In genomic region chr22:39545310-39546063, GRCh38 we compare ENCODE assay signal across 9 cellular contexts. TPM values are rescaled to one million over a fixed set of nuclear protein-coding genes. Genes with fewer than 3 reads are reported as not detected.
DNase-seq lines count a peak whose midpoint lies in the region; ATAC-seq and TF ChIP-seq lines count a peak whose summit lies in the region.
"Had no signal": no experiment of that assay in that cellular context is flagged by ENCODE, and none has a peak within 500 bp of the region (broad histone marks: within the 10 kb centered on the region; RNA-seq: fewer than 3 reads in every experiment).

No MANE protein-coding gene starts in this region.

- DNase-seq in activated T-helper 1 cell treated with Interleukin-2 at 50 U/mL for 16 hours (ENCODE audit: low read depth) (peak; percentile 51), left lung (no peak), thyroid gland (peak; percentile 64 to 70), middle frontal gyrus (ENCODE audit: extremely low spot score, low spot score) (no peak)
- DNase-seq in activated T-helper 1 cell treated with anti-CD3 and anti-CD28 coated beads, Interleukin-12 subunit alpha, Interleukin-12 subunit beta, Interleukin-2, Interleukin-4 antibody, amounts not matched to agents 30 ng/mL and 10 ng/mL and 1 ng/mL, durations not matched to agents 14 hours and 24 hours and 36 hours (ENCODE audit: low spot score) = no peak
- DNase-seq in activated T-helper 2 cell treated with anti-CD3 and anti-CD28 coated beads, Interferon-gamma antibody, Interleukin-2, Interleukin-4, amounts not matched to agents 10 μg/mL and 5 μg/mL and 100 μg/mL, durations not matched to agents 14 hours and 24 hours and 36 hours (ENCODE audit: low spot score) = peak; percentile 56

- H3K4me1 ChIP-seq in left lung (no peaks in the 10 kb centered on the region), thyroid gland (peaks cover 16 to 24% of the 10 kb centered on the region in 2 donors)

- H3K27me3 ChIP-seq in left lung (peaks cover 0 to 80% of the 10 kb centered on the region in 2 donors), thyroid gland (no peaks in the 10 kb centered on the region)

- no peak for TF ChIP-seq POLR2A in thyroid gland (IDR thresholded peaks at IDR 0.05)

- ATAC-seq in left lung (peak; percentile 81), GM19023 (IDR thresholded peaks at IDR 0.05; ENCODE audit: unreplicated experiment) (no peak), HG02970 (IDR thresholded peaks at IDR 0.05; ENCODE audit: low FRiP score, unreplicated experiment) (no peak)

- H3K27me3 Mint-ChIP-seq in activated T-helper 1 cell treated with anti-CD3 and anti-CD28 coated beads, Interleukin-12 subunit alpha, Interleukin-12 subunit beta, Interleukin-2, Interleukin-4 antibody, amounts not matched to agents 30 ng/mL and 10 ng/mL and 1 ng/mL, durations not matched to agents 14 hours and 24 hours and 36 hours (ENCODE audit: insufficient read depth) = peaks cover 29% of the 10 kb centered on the region
- peaks cover 30% of the 10 kb centered on the region for H3K27me3 Mint-ChIP-seq in activated T-helper 2 cell treated with anti-CD3 and anti-CD28 coated beads, Interferon-gamma antibody, Interleukin-2, Interleukin-4, amounts not matched to agents 10 μg/mL and 5 μg/mL and 100 μg/mL, durations not matched to agents 14 hours and 24 hours and 36 hours (ENCODE audit: low read depth)

- no peak overlapping the region for H3K4me3 ChIP-seq in left lung
- H3K4me3 ChIP-seq in thyroid gland (replicated peaks in 1 of 3) = no peak overlapping the region
- H3K4me3 ChIP-seq: esophagus muscularis mucosa had no signal

- H3K9me3 ChIP-seq in left lung = no peaks in the 10 kb centered on the region
- no peaks in the 10 kb centered on the region for H3K9me3 ChIP-seq in thyroid gland
- H3K9me3 ChIP-seq: esophagus muscularis mucosa had no signal

- TF ChIP-seq CTCF in left lung (IDR thresholded peaks at IDR 0.05) (no peak), thyroid gland (IDR thresholded peaks at IDR 0.05) (no peak)

- intact Hi-C loops in activated T-helper 1 cell treated with anti-CD3 and anti-CD28 coated beads, Interleukin-12 subunit alpha, Interleukin-12 subunit beta, Interleukin-2, Interleukin-4 antibody, amounts not matched to agents 30 ng/mL and 10 ng/mL and 1 ng/mL, durations not matched to agents 14 hours and 24 hours and 36 hours (cut with micrococcal nuclease) = no loop called here
- intact Hi-C loops in activated T-helper 2 cell treated with anti-CD3 and anti-CD28 coated beads, Interferon-gamma antibody, Interleukin-2, Interleukin-4, amounts not matched to agents 10 μg/mL and 5 μg/mL and 100 μg/mL, durations not matched to agents 14 hours and 24 hours and 36 hours (cut with micrococcal nuclease) = no loop called here
- intact Hi-C loops in left lung (cut with DNase I) (loop anchor here in 1 of 2 donors (10.0 kb wide), 1 partner anchor 809 kb away; no protein-coding TSS in a partner anchor), thyroid gland (cut with DNase I) (no loop called here)

- WGBS in thyroid gland, 2 donors = 23 to 29% methylated on average over 30 to 31 of the region's 31 CpGs

- H3K9me3 Mint-ChIP-seq in activated T-helper 1 cell treated with anti-CD3 and anti-CD28 coated beads, Interleukin-12 subunit alpha, Interleukin-12 subunit beta, Interleukin-2, Interleukin-4 antibody, amounts not matched to agents 30 ng/mL and 10 ng/mL and 1 ng/mL, durations not matched to agents 14 hours and 24 hours and 36 hours = no peaks in the 10 kb centered on the region
- H3K9me3 Mint-ChIP-seq in activated T-helper 2 cell treated with anti-CD3 and anti-CD28 coated beads, Interferon-gamma antibody, Interleukin-2, Interleukin-4, amounts not matched to agents 10 μg/mL and 5 μg/mL and 100 μg/mL, durations not matched to agents 14 hours and 24 hours and 36 hours = no peaks in the 10 kb centered on the region

- H3K4me3 Mint-ChIP-seq in activated T-helper 1 cell treated with anti-CD3 and anti-CD28 coated beads, Interleukin-12 subunit alpha, Interleukin-12 subunit beta, Interleukin-2, Interleukin-4 antibody, amounts not matched to agents 30 ng/mL and 10 ng/mL and 1 ng/mL, durations not matched to agents 14 hours and 24 hours and 36 hours = no peak overlapping the region
- no peak overlapping the region for H3K4me3 Mint-ChIP-seq in activated T-helper 2 cell treated with anti-CD3 and anti-CD28 coated beads, Interferon-gamma antibody, Interleukin-2, Interleukin-4, amounts not matched to agents 10 μg/mL and 5 μg/mL and 100 μg/mL, durations not matched to agents 14 hours and 24 hours and 36 hours (ENCODE audit: low read depth)

- peaks cover 14% of the 10 kb centered on the region for H3K4me1 Mint-ChIP-seq in activated T-helper 1 cell treated with anti-CD3 and anti-CD28 coated beads, Interleukin-12 subunit alpha, Interleukin-12 subunit beta, Interleukin-2, Interleukin-4 antibody, amounts not matched to agents 30 ng/mL and 10 ng/mL and 1 ng/mL, durations not matched to agents 14 hours and 24 hours and 36 hours (ENCODE audit: low read depth)
- H3K4me1 Mint-ChIP-seq in activated T-helper 2 cell treated with anti-CD3 and anti-CD28 coated beads, Interferon-gamma antibody, Interleukin-2, Interleukin-4, amounts not matched to agents 10 μg/mL and 5 μg/mL and 100 μg/mL, durations not matched to agents 14 hours and 24 hours and 36 hours (ENCODE audit: low read depth) = peaks cover 6% of the 10 kb centered on the region

- no peak overlapping the region for H3K27ac ChIP-seq in left lung
- no peak overlapping the region for H3K27ac ChIP-seq in thyroid gland
- H3K27ac ChIP-seq: esophagus muscularis mucosa had no signal

- H3K36me3 ChIP-seq in left lung = no peaks in the 10 kb centered on the region
- no peaks in the 10 kb centered on the region for H3K36me3 ChIP-seq in thyroid gland
- H3K36me3 ChIP-seq: esophagus muscularis mucosa had no signal

- H3K36me3 Mint-ChIP-seq in activated T-helper 1 cell treated with anti-CD3 and anti-CD28 coated beads, Interleukin-12 subunit alpha, Interleukin-12 subunit beta, Interleukin-2, Interleukin-4 antibody, amounts not matched to agents 30 ng/mL and 10 ng/mL and 1 ng/mL, durations not matched to agents 14 hours and 24 hours and 36 hours (ENCODE audit: low read depth) = no peaks in the 10 kb centered on the region
- no peaks in the 10 kb centered on the region for H3K36me3 Mint-ChIP-seq in activated T-helper 2 cell treated with anti-CD3 and anti-CD28 coated beads, Interferon-gamma antibody, Interleukin-2, Interleukin-4, amounts not matched to agents 10 μg/mL and 5 μg/mL and 100 μg/mL, durations not matched to agents 14 hours and 24 hours and 36 hours (ENCODE audit: low read depth)

- no peak overlapping the region for H3K27ac Mint-ChIP-seq in activated T-helper 1 cell treated with anti-CD3 and anti-CD28 coated beads, Interleukin-12 subunit alpha, Interleukin-12 subunit beta, Interleukin-2, Interleukin-4 antibody, amounts not matched to agents 30 ng/mL and 10 ng/mL and 1 ng/mL, durations not matched to agents 14 hours and 24 hours and 36 hours
- H3K27ac Mint-ChIP-seq in activated T-helper 2 cell treated with anti-CD3 and anti-CD28 coated beads, Interferon-gamma antibody, Interleukin-2, Interleukin-4, amounts not matched to agents 10 μg/mL and 5 μg/mL and 100 μg/mL, durations not matched to agents 14 hours and 24 hours and 36 hours = no peak overlapping the region

RNA-seq across cellular contexts. Expression of gene RPS19BP1, which starts 12.9 kb away (rescaled TPM):
- 98.7 and 101 TPM in 2 replicates for total RNA-seq in activated T-helper 1 cell treated with anti-CD3 and anti-CD28 coated beads, Interleukin-12 subunit alpha, Interleukin-12 subunit beta, Interleukin-2, Interleukin-4 antibody, amounts not matched to agents 30 ng/mL and 10 ng/mL and 1 ng/mL, durations not matched to agents 14 hours and 24 hours and 36 hours
- total RNA-seq in activated T-helper 2 cell treated with anti-CD3 and anti-CD28 coated beads, Interferon-gamma antibody, Interleukin-2, Interleukin-4, amounts not matched to agents 10 μg/mL and 5 μg/mL and 100 μg/mL, durations not matched to agents 14 hours and 24 hours and 36 hours = 76.9 and 78.4 TPM in 2 replicates
- 10 to 100 TPM; 63.5 to 88.4 TPM for total RNA-seq in left lung
- total RNA-seq in thyroid gland = 100 to 1,000 TPM; 120 to 243 (median 171) TPM

RNA-seq across cellular contexts. Expression of gene CACNA1I, which starts 25.1 kb away (rescaled TPM):
- 0.02 and 0.03 TPM in 2 replicates for total RNA-seq in activated T-helper 1 cell treated with anti-CD3 and anti-CD28 coated beads, Interleukin-12 subunit alpha, Interleukin-12 subunit beta, Interleukin-2, Interleukin-4 antibody, amounts not matched to agents 30 ng/mL and 10 ng/mL and 1 ng/mL, durations not matched to agents 14 hours and 24 hours and 36 hours
- 0.09 TPM in 2 replicates for total RNA-seq in activated T-helper 2 cell treated with anti-CD3 and anti-CD28 coated beads, Interferon-gamma antibody, Interleukin-2, Interleukin-4, amounts not matched to agents 10 μg/mL and 5 μg/mL and 100 μg/mL, durations not matched to agents 14 hours and 24 hours and 36 hours
- total RNA-seq in left lung (under 1 TPM; 0.03 to 0.10 TPM), thyroid gland (10 to 100 TPM in 1 of 4 donors, 1 to 10 TPM in 3; 3.7 to 10.7 (median 6.4) TPM)

RNA-seq across cellular contexts. Expression of gene ATF4, which starts 25.1 kb away (rescaled TPM):
- total RNA-seq in activated T-helper 1 cell treated with anti-CD3 and anti-CD28 coated beads, Interleukin-12 subunit alpha, Interleukin-12 subunit beta, Interleukin-2, Interleukin-4 antibody, amounts not matched to agents 30 ng/mL and 10 ng/mL and 1 ng/mL, durations not matched to agents 14 hours and 24 hours and 36 hours = 387 and 390 TPM in 2 replicates
- total RNA-seq in activated T-helper 2 cell treated with anti-CD3 and anti-CD28 coated beads, Interferon-gamma antibody, Interleukin-2, Interleukin-4, amounts not matched to agents 10 μg/mL and 5 μg/mL and 100 μg/mL, durations not matched to agents 14 hours and 24 hours and 36 hours = 339 and 348 TPM in 2 replicates
- total RNA-seq in left lung = 100 to 1,000 TPM; 204 to 308 TPM
- total RNA-seq in thyroid gland = 100 to 1,000 TPM; 173 to 273 (median 210) TPM

RNA-seq across cellular contexts. Expression of gene MIEF1, which starts 43.4 kb away (rescaled TPM):
- 59.4 and 60.2 TPM in 2 replicates for total RNA-seq in activated T-helper 1 cell treated with anti-CD3 and anti-CD28 coated beads, Interleukin-12 subunit alpha, Interleukin-12 subunit beta, Interleukin-2, Interleukin-4 antibody, amounts not matched to agents 30 ng/mL and 10 ng/mL and 1 ng/mL, durations not matched to agents 14 hours and 24 hours and 36 hours
- 46.9 and 47.5 TPM in 2 replicates for total RNA-seq in activated T-helper 2 cell treated with anti-CD3 and anti-CD28 coated beads, Interferon-gamma antibody, Interleukin-2, Interleukin-4, amounts not matched to agents 10 μg/mL and 5 μg/mL and 100 μg/mL, durations not matched to agents 14 hours and 24 hours and 36 hours
- 10 to 100 TPM; 16.1 to 27.2 TPM for total RNA-seq in left lung
- 10 to 100 TPM; 21.4 to 30.5 (median 26.7) TPM for total RNA-seq in thyroid gland

Comparison
In these comparisons a context has a peak if more than half of its experiments do, and no peak if none do; other contexts are left out.
1. DNase-seq: peak in activated T-helper 1 cell treated with Interleukin-2 at 50 U/mL for 16 hours (single experiment), activated T-helper 2 cell treated with anti-CD3 and anti-CD28 coated beads, Interferon-gamma antibody, Interleukin-2, Interleukin-4, amounts not matched to agents 10 μg/mL and 5 μg/mL and 100 μg/mL, durations not matched to agents 14 hours and 24 hours and 36 hours (single experiment) and thyroid gland (2 of 2); none in activated T-helper 1 cell treated with anti-CD3 and anti-CD28 coated beads, Interleukin-12 subunit alpha, Interleukin-12 subunit beta, Interleukin-2, Interleukin-4 antibody, amounts not matched to agents 30 ng/mL and 10 ng/mL and 1 ng/mL, durations not matched to agents 14 hours and 24 hours and 36 hours (single experiment), left lung (0 of 2) and middle frontal gyrus (single experiment).